9 cellular contexts compared by ENCODE assay signal in genomic region chr12:3365416-3366385, GRCh38.
DNase-seq lines count a peak whose midpoint lies in the region; ATAC-seq and TF ChIP-seq lines count a peak whose summit lies in the region.
"Had no signal": no experiment of that assay in that cellular context is flagged by ENCODE, and none has a peak within 500 bp of the region (broad histone marks: within the 10 kb centered on the region; RNA-seq: fewer than 3 reads in every experiment).

No MANE protein-coding gene starts in this region.

- TF ChIP-seq POLR2A in spleen (IDR thresholded peaks at IDR 0.05): no peak

- intact Hi-C loops in spleen (cut with DNase I; ENCODE audit: low total_unique reads): no loop called here

- H3K9me3 ChIP-seq in spleen: no peaks in the 10 kb centered on the region

- DNase-seq in SW480 (ENCODE audit: low spot score) (peak; percentile 63), spleen (no peak), middle frontal gyrus (ENCODE audit: extremely low spot score, low spot score) (no peak)
- DNase-seq: activated CD8-positive, alpha-beta memory T cell treated with anti-CD3 and anti-CD28 coated beads for 24 hours; stimulated activated CD4-positive, alpha-beta T cell treated with anti-CD3 and anti-CD28 coated beads, Interleukin-2, amount 100 ng/mL, for 48 hours had no signal

- no peaks in the 10 kb centered on the region for H3K36me3 ChIP-seq in spleen

- peaks cover 0 to 11% (median 7%) of the 10 kb centered on the region in 6 donors for H3K4me1 ChIP-seq in spleen

- WGBS in spleen, 5 donors: 6 to 15% (median 11%) methylated on average over 10 to 84 of the region's 84 CpGs

- H3K4me3 ChIP-seq in iPS-11a (ENCODE audit: low read depth, low read length) (peak overlapping the region; percentile 48), spleen (peak overlapping the region in 6 of 8 donors; percentile 13 to 56 (median 24))

- TF ChIP-seq CTCF in spleen (IDR thresholded peaks at IDR 0.05 in 8 of 11, conservative IDR thresholded peaks at IDR 0.05 in 3 of 11): no peak

- ATAC-seq in HG02798 (IDR thresholded peaks at IDR 0.05; ENCODE audit: poor library complexity, unreplicated experiment) (peak; percentile 34), GM21717 (IDR thresholded peaks at IDR 0.05; ENCODE audit: unreplicated experiment) (no peak), GM21737 (IDR thresholded peaks at IDR 0.05; ENCODE audit: unreplicated experiment) (no peak)

- H3K27ac ChIP-seq in spleen: no peak overlapping the region

- H3K27me3 ChIP-seq in spleen (replicated peaks in 1 of 7): peaks cover 0 to 91% (median 28%) of the 10 kb centered on the region in 7 donors
